8 cellular contexts compared by ENCODE assay signal in genomic region chr1:12616709-12617373, GRCh38. TPM values are rescaled to one million over a fixed set of nuclear protein-coding genes. Genes with fewer than 3 reads are reported as not detected.
DNase-seq lines count a peak whose midpoint lies in the region; ATAC-seq and FAIRE-seq lines count a peak whose summit lies in the region.

No MANE protein-coding gene starts in this region.

- no CpG with 5 or more reads among the region's 53 CpGs for WGBS in iPS DF 6.9 (ENCODE audit: insufficient coverage, insufficient read length)
- 0 to 4% (median 3%) methylated on average over 50 to 53 of the region's 53 CpGs for WGBS in small intestine, 3 donors

- no peak for FAIRE-seq in small intestine (lab: Jason Lieb, UNC)

- H3K27ac Mint-ChIP-seq in CD4-positive, CD25-positive, alpha-beta regulatory T cell = peak overlapping the region; percentile 89 to 98 (median 96)
- peak overlapping the region; percentile 98 for H3K27ac Mint-ChIP-seq in activated naive CD8-positive, alpha-beta T cell treated with anti-CD3 and anti-CD28 coated beads, Interleukin-2, amount 50 U/mL, for 24 hours

- H3K9me3 ChIP-seq in CD4-positive, CD25-positive, alpha-beta regulatory T cell (ENCODE audit: control insufficient read depth in 2 of 2, low read length in 2 of 2) = no peaks in the 10 kb centered on the region
- H3K9me3 ChIP-seq in iPS DF 6.9 (ENCODE audit: control insufficient read depth, insufficient read depth, low read length) (no peaks in the 10 kb centered on the region), small intestine (ENCODE audit: control insufficient read depth, low read depth) (no peaks in the 10 kb centered on the region)

- peaks cover 55% of the 10 kb centered on the region for H3K4me1 ChIP-seq in CD4-positive, CD25-positive, alpha-beta regulatory T cell (ENCODE audit: control insufficient read depth, insufficient read depth, low read length, poor library complexity, severe bottlenecking)
- peaks cover 5% of the 10 kb centered on the region; the same call in 1 of the 2 replicates for H3K4me1 ChIP-seq in iPS DF 6.9 (ENCODE audit: control insufficient read depth, insufficient read depth, low read length)
- peaks cover 2 to 4% of the 10 kb centered on the region in 2 donors for H3K4me1 ChIP-seq in small intestine (ENCODE audit: control insufficient read depth in 2 of 2, insufficient read depth in 1 of 2, low read depth in 1 of 2, low read length in 1 of 2)

- no peaks in the 10 kb centered on the region for H3K36me3 ChIP-seq in CD4-positive, CD25-positive, alpha-beta regulatory T cell (ENCODE audit: control insufficient read depth, insufficient read depth, low read length)
- H3K36me3 ChIP-seq in iPS DF 6.9 (ENCODE audit: control insufficient read depth, insufficient read depth, low read length) (no peaks in the 10 kb centered on the region), small intestine (ENCODE audit: control insufficient read depth in 2 of 2, insufficient read depth in 2 of 2, low read length in 2 of 2) (no peaks in the 10 kb centered on the region)

- H3K9me3 Mint-ChIP-seq in CD4-positive, CD25-positive, alpha-beta regulatory T cell = peaks cover 0 to 2% (median 0%) of the 10 kb centered on the region in 7 donors
- no peaks in the 10 kb centered on the region for H3K9me3 Mint-ChIP-seq in activated naive CD8-positive, alpha-beta T cell treated with anti-CD3 and anti-CD28 coated beads, Interleukin-2, amount 50 U/mL, for 24 hours

- peaks cover 5% of the 10 kb centered on the region for H3K27me3 ChIP-seq in CD4-positive, CD25-positive, alpha-beta regulatory T cell (ENCODE audit: control insufficient read depth, insufficient read depth, low read length)
- H3K27me3 ChIP-seq in iPS DF 6.9 (ENCODE audit: control insufficient read depth, insufficient read depth, low read length) (no peaks in the 10 kb centered on the region), small intestine (ENCODE audit: control insufficient read depth in 2 of 2, insufficient read depth in 2 of 2, low read length in 2 of 2) (no peaks in the 10 kb centered on the region)

- H3K4me3 Mint-ChIP-seq in CD4-positive, CD25-positive, alpha-beta regulatory T cell = peak overlapping the region; percentile 92 to 99 (median 98)
- H3K4me3 Mint-ChIP-seq in activated naive CD8-positive, alpha-beta T cell treated with anti-CD3 and anti-CD28 coated beads, Interleukin-2, amount 50 U/mL, for 24 hours = peak overlapping the region; percentile 96

- peaks cover 7 to 77% (median 27%) of the 10 kb centered on the region in 4 donors for H3K4me1 Mint-ChIP-seq in CD4-positive, CD25-positive, alpha-beta regulatory T cell
- H3K4me1 Mint-ChIP-seq in activated naive CD8-positive, alpha-beta T cell treated with anti-CD3 and anti-CD28 coated beads, Interleukin-2, amount 50 U/mL, for 24 hours = peaks cover 77% of the 10 kb centered on the region

- peaks cover 61% of the 10 kb centered on the region for H3K27me3 Mint-ChIP-seq in CD4-positive, CD25-positive, alpha-beta regulatory T cell
- H3K27me3 Mint-ChIP-seq in activated naive CD8-positive, alpha-beta T cell treated with anti-CD3 and anti-CD28 coated beads, Interleukin-2, amount 50 U/mL, for 24 hours = peaks cover 1% of the 10 kb centered on the region

- no peak for ATAC-seq in CD4-positive, CD25-positive, alpha-beta regulatory T cell (ENCODE audit: low read depth in 2 of 2)
- ATAC-seq in activated naive CD8-positive, alpha-beta T cell treated with anti-CD3 and anti-CD28 coated beads, Interleukin-2, amount 50 U/mL, for 24 hours = no peak
- ATAC-seq in HG03469 (IDR thresholded peaks at IDR 0.05; ENCODE audit: unreplicated experiment) (no peak), HG02623 (IDR thresholded peaks at IDR 0.05; ENCODE audit: unreplicated experiment) (no peak)

- peak overlapping the region; percentile 75 for H3K27ac ChIP-seq in CD4-positive, CD25-positive, alpha-beta regulatory T cell (ENCODE audit: insufficient read depth, low read length, poor library complexity, severe bottlenecking)
- no peak overlapping the region for H3K27ac ChIP-seq in iPS DF 6.9 (ENCODE audit: low read length)
- H3K27ac ChIP-seq in small intestine (ENCODE audit: low read depth in 1 of 2, low read length in 1 of 2) = peak overlapping the region; percentile 95 to 97

- peak in 2 of 3 donors; percentile 28 to 30 for DNase-seq in CD4-positive, CD25-positive, alpha-beta regulatory T cell
- DNase-seq in NCI-H1105 (lab: John Stamatoyannopoulos, UW) (peak; percentile 27), iPS DF 6.9 (ENCODE audit: low read depth, low spot score) (no peak), small intestine (peak; percentile 26), GM19240 (ENCODE audit: insufficient read length, low spot score) (no peak)
- DNase-seq in activated naive CD8-positive, alpha-beta T cell treated with anti-CD3 and anti-CD28 coated beads, Interleukin-2, amount 50 U/mL, for 24 hours = peak; percentile 44

- H3K36me3 Mint-ChIP-seq in CD4-positive, CD25-positive, alpha-beta regulatory T cell = peaks cover 5% of the 10 kb centered on the region
- H3K36me3 Mint-ChIP-seq in activated naive CD8-positive, alpha-beta T cell treated with anti-CD3 and anti-CD28 coated beads, Interleukin-2, amount 50 U/mL, for 24 hours (ENCODE audit: low read depth) = peaks cover 48% of the 10 kb centered on the region

- H3K4me3 ChIP-seq in CD4-positive, CD25-positive, alpha-beta regulatory T cell (ENCODE audit: low read depth, low read length) = peak overlapping the region; percentile 80
- H3K4me3 ChIP-seq in iPS DF 6.9 (ENCODE audit: low read length) (peak overlapping the region; percentile 80), small intestine (ENCODE audit: low read depth in 1 of 2, low read length in 2 of 2) (peak overlapping the region; percentile 64 to 70)

RNA-seq across cellular contexts. Expression of gene DHRS3, which starts 1.2 kb away (rescaled TPM):
- 15.2 TPM for total RNA-seq in CD4-positive, CD25-positive, alpha-beta regulatory T cell
- 10 to 100 TPM in 3 of 4 donors, 1 to 10 TPM in 1; 8.8 to 25.6 (median 16.1) TPM for polyA plus RNA-seq in CD4-positive, CD25-positive, alpha-beta regulatory T cell
- 10 to 100 TPM; 56.0 to 87.0 (median 71.1) TPM for polyA plus RNA-seq in small intestine

RNA-seq across cellular contexts. Expression of gene AADACL4, which starts 27.0 kb away (rescaled TPM):
- not detected for total RNA-seq in CD4-positive, CD25-positive, alpha-beta regulatory T cell
- polyA plus RNA-seq in CD4-positive, CD25-positive, alpha-beta regulatory T cell = not detected
- polyA plus RNA-seq in small intestine = not detected

Comparison
In these comparisons a context has a peak if more than half of its experiments do, and no peak if none do; other contexts are left out.
1. DNase-seq: peak in CD4-positive, CD25-positive, alpha-beta regulatory T cell (2 of 3), NCI-H1105 (single experiment), activated naive CD8-positive, alpha-beta T cell treated with anti-CD3 and anti-CD28 coated beads, Interleukin-2, amount 50 U/mL, for 24 hours (single experiment) and small intestine (single experiment); none in iPS DF 6.9 (single experiment) and GM19240 (single experiment).
2. Peak in every context shown above with its lines, with median percentiles within 50 percentile points of each other: H3K4me3 ChIP-seq.